Comparison of ENCODE assay signal across 1 cellular context in the genomic region with DNA sequence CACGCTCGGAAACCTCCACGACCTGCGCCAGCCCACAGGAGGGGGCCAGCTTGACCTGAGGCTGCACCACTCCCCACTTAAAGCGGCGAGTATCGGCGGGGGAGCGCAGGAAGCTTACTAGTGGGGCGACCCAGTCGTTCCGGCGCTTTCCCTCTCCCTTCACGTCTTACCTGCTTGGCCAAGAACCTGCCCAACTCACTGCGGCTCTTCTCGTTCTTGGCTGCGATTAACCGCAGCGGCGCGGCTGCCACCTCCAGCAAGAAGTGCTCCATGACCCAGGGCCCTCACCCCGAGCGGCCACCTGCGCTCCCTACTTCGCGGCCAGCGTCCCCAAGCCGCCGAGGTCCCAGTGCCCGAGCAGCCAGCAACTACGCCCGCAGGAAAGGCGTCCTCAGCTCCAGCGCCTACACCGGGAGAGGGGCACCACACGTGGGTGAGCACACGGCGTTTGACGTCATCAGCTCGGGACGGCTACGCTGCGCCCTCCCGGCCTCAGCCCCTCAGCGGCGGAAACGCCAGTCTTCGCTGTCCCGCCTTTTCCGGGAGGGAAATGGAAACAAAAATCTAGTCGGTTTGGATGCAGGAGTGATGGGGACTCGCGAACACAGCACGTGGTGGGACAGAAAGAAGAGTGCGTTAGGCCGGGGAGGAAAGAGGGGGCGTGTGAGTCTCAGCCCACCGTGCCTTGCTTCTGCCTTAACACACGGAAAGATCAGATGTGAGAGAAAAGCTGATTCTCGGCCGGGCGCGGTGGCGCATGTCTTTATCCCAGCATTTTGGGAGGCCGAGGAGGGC.
TF ChIP-seq lines count a peak whose summit lies in the region.

A gene with protein sequence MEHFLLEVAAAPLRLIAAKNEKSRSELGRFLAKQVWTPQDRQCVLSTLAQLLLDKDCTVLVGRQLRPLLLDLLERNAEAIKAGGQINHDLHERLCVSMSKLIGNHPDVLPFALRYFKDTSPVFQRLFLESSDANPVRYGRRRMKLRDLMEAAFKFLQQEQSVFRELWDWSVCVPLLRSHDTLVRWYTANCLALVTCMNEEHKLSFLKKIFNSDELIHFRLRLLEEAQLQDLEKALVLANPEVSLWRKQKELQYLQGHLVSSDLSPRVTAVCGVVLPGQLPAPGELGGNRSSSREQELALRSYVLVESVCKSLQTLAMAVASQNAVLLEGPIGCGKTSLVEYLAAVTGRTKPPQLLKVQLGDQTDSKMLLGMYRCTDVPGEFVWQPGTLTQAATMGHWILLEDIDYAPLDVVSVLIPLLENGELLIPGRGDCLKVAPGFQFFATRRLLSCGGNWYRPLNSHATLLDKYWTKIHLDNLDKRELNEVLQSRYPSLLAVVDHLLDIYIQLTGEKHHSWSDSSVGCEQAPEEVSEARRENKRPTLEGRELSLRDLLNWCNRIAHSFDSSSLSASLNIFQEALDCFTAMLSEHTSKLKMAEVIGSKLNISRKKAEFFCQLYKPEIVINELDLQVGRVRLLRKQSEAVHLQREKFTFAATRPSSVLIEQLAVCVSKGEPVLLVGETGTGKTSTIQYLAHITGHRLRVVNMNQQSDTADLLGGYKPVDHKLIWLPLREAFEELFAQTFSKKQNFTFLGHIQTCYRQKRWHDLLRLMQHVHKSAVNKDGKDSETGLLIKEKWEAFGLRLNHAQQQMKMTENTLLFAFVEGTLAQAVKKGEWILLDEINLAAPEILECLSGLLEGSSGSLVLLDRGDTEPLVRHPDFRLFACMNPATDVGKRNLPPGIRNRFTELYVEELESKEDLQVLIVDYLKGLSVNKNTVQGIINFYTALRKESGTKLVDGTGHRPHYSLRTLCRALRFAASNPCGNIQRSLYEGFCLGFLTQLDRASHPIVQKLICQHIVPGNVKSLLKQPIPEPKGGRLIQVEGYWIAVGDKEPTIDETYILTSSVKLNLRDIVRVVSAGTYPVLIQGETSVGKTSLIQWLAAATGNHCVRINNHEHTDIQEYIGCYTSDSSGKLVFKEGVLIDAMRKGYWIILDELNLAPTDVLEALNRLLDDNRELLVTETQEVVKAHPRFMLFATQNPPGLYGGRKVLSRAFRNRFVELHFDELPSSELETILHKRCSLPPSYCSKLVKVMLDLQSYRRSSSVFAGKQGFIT (N-terminal part only) (minus strand): TSS at position 459 of the 795 bp plus-strand sequence. CDS start 187 bp downstream, at position 272.

TF ChIP-seq in K562, 482 proteins besides CTCF, POLR2A, EP300 and RAD21 (continued from another document and continues in another):
- TF ChIP-seq, protein P1, sequence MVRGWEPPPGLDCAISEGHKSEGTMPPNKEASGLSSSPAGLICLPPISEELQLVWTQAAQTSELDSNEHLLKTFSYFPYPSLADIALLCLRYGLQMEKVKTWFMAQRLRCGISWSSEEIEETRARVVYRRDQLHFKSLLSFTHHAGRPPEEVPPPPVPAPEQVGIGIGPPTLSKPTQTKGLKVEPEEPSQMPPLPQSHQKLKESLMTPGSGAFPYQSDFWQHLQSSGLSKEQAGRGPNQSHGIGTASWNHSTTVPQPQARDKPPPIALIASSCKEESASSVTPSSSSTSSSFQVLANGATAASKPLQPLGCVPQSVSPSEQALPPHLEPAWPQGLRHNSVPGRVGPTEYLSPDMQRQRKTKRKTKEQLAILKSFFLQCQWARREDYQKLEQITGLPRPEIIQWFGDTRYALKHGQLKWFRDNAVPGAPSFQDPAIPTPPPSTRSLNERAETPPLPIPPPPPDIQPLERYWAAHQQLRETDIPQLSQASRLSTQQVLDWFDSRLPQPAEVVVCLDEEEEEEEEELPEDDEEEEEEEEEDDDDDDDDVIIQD (CRISPR knock-in tag; IDR thresholded peaks at IDR 0.05) = no peak
- TF ChIP-seq CXXC5 (CRISPR knock-in tag; IDR thresholded peaks at IDR 0.05) = peak; percentile 92
- peak; percentile 59 for TF ChIP-seq JUND (IDR thresholded peaks at IDR 0.05; ENCODE audit: borderline replicate concordance, low read depth, low read length)
- peak; percentile 52; the same call in 1 of the 3 replicates for TF ChIP-seq JUND (tag; IDR thresholded peaks at IDR 0.05; ENCODE audit: borderline replicate concordance, low read depth, low read length)
- TF ChIP-seq TAF9B (IDR thresholded peaks at IDR 0.05; ENCODE audit: partially characterized antibody) = peak; percentile 74
- TF ChIP-seq MAZ (CRISPR knock-in tag; conservative IDR thresholded peaks at IDR 0.05 in 1 of 2, IDR thresholded peaks at IDR 0.05 in 1 of 2) = peak; percentile 76 to 85
- TF ChIP-seq ZFP1 (CRISPR knock-in tag; IDR thresholded peaks at IDR 0.05) = no peak
- TF ChIP-seq ZNF24 (IDR thresholded peaks at IDR 0.05) = no peak
- TF ChIP-seq E2F3 (CRISPR knock-in tag; IDR thresholded peaks at IDR 0.05) = no peak
- no peak for TF ChIP-seq ERF (CRISPR knock-in tag; IDR thresholded peaks at IDR 0.05)
- no peak for TF ChIP-seq PHF21A (IDR thresholded peaks at IDR 0.05; ENCODE audit: borderline replicate concordance, low read depth)
- TF ChIP-seq TAF7 (tag; IDR thresholded peaks at IDR 0.05) = peak; percentile 85
- TF ChIP-seq, protein P2, sequence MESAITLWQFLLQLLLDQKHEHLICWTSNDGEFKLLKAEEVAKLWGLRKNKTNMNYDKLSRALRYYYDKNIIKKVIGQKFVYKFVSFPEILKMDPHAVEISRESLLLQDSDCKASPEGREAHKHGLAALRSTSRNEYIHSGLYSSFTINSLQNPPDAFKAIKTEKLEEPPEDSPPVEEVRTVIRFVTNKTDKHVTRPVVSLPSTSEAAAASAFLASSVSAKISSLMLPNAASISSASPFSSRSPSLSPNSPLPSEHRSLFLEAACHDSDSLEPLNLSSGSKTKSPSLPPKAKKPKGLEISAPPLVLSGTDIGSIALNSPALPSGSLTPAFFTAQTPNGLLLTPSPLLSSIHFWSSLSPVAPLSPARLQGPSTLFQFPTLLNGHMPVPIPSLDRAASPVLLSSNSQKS (CRISPR knock-in tag; IDR thresholded peaks at IDR 0.05) = no peak
- TF ChIP-seq, protein P3, sequence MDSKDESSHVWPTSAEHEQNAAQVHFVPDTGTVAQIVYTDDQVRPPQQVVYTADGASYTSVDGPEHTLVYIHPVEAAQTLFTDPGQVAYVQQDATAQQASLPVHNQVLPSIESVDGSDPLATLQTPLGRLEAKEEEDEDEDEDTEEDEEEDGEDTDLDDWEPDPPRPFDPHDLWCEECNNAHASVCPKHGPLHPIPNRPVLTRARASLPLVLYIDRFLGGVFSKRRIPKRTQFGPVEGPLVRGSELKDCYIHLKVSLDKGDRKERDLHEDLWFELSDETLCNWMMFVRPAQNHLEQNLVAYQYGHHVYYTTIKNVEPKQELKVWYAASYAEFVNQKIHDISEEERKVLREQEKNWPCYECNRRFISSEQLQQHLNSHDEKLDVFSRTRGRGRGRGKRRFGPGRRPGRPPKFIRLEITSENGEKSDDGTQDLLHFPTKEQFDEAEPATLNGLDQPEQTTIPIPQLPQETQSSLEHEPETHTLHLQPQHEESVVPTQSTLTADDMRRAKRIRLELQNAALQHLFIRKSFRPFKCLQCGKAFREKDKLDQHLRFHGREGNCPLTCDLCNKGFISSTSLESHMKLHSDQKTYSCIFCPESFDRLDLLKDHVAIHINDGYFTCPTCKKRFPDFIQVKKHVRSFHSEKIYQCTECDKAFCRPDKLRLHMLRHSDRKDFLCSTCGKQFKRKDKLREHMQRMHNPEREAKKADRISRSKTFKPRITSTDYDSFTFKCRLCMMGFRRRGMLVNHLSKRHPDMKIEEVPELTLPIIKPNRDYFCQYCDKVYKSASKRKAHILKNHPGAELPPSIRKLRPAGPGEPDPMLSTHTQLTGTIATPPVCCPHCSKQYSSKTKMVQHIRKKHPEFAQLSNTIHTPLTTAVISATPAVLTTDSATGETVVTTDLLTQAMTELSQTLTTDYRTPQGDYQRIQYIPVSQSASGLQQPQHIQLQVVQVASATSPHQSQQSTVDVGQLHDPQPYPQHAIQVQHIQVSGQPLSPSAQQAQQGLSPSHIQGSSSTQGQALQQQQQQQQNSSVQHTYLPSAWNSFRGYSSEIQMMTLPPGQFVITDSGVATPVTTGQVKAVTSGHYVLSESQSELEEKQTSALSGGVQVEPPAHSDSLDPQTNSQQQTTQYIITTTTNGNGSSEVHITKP (IDR thresholded peaks at IDR 0.05; ENCODE audit: partially characterized antibody) = peak; percentile 9
- TF ChIP-seq ZNF830 (CRISPR knock-in tag; IDR thresholded peaks at IDR 0.05) = no peak
- TF ChIP-seq ARNT (IDR thresholded peaks at IDR 0.05) = peak in 1 of 2 experiments; percentile 23; a peak in 1 of 4 replicates
- TF ChIP-seq ZNF274 (IDR thresholded peaks at IDR 0.05; ENCODE audit: borderline replicate concordance, low read depth, low read length) = no peak
- TF ChIP-seq NCOA2 (IDR thresholded peaks at IDR 0.05; ENCODE audit: partially characterized antibody in 2 of 2) = no peak
- TF ChIP-seq TEAD1 (CRISPR knock-in tag; IDR thresholded peaks at IDR 0.05) = 0 out of 4 replicates have a peak, but pooled peaks of 1 of the 2 experiments have one; percentile 52
- TF ChIP-seq ZNF766 (CRISPR knock-in tag; conservative IDR thresholded peaks at IDR 0.05) = no peak
- TF ChIP-seq KDM4B (IDR thresholded peaks at IDR 0.05; ENCODE audit: borderline replicate concordance in 2 of 2, low read depth in 1 of 2) = no peak; a peak in 1 of 4 replicates
- TF ChIP-seq ZNF184 (CRISPR knock-in tag; IDR thresholded peaks at IDR 0.05) = no peak
- TF ChIP-seq, protein P4, sequence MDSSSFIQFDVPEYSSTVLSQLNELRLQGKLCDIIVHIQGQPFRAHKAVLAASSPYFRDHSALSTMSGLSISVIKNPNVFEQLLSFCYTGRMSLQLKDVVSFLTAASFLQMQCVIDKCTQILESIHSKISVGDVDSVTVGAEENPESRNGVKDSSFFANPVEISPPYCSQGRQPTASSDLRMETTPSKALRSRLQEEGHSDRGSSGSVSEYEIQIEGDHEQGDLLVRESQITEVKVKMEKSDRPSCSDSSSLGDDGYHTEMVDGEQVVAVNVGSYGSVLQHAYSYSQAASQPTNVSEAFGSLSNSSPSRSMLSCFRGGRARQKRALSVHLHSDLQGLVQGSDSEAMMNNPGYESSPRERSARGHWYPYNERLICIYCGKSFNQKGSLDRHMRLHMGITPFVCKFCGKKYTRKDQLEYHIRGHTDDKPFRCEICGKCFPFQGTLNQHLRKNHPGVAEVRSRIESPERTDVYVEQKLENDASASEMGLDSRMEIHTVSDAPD (CRISPR knock-in tag; IDR thresholded peaks at IDR 0.05) = no peak
- TF ChIP-seq, protein P5, sequence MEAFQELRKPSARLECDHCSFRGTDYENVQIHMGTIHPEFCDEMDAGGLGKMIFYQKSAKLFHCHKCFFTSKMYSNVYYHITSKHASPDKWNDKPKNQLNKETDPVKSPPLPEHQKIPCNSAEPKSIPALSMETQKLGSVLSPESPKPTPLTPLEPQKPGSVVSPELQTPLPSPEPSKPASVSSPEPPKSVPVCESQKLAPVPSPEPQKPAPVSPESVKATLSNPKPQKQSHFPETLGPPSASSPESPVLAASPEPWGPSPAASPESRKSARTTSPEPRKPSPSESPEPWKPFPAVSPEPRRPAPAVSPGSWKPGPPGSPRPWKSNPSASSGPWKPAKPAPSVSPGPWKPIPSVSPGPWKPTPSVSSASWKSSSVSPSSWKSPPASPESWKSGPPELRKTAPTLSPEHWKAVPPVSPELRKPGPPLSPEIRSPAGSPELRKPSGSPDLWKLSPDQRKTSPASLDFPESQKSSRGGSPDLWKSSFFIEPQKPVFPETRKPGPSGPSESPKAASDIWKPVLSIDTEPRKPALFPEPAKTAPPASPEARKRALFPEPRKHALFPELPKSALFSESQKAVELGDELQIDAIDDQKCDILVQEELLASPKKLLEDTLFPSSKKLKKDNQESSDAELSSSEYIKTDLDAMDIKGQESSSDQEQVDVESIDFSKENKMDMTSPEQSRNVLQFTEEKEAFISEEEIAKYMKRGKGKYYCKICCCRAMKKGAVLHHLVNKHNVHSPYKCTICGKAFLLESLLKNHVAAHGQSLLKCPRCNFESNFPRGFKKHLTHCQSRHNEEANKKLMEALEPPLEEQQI (IDR thresholded peaks at IDR 0.05) = no peak
- TF ChIP-seq MTA3 (IDR thresholded peaks at IDR 0.05; ENCODE audit: borderline replicate concordance) = peak; percentile 63
- TF ChIP-seq RBM22 (IDR thresholded peaks at IDR 0.05; ENCODE audit: low read depth, low read length, poor library complexity, severe bottlenecking) = no peak
- TF ChIP-seq RHOXF2B (CRISPR knock-in tag; conservative IDR thresholded peaks at IDR 0.05) = no peak
- no peak for TF ChIP-seq ZNF253 (CRISPR knock-in tag; conservative IDR thresholded peaks at IDR 0.05)
- TF ChIP-seq, protein P6, sequence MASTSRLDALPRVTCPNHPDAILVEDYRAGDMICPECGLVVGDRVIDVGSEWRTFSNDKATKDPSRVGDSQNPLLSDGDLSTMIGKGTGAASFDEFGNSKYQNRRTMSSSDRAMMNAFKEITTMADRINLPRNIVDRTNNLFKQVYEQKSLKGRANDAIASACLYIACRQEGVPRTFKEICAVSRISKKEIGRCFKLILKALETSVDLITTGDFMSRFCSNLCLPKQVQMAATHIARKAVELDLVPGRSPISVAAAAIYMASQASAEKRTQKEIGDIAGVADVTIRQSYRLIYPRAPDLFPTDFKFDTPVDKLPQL (IDR thresholded peaks at IDR 0.05; ENCODE audit: extremely low read depth, insufficient read length) = no peak
- TF ChIP-seq, protein P7, sequence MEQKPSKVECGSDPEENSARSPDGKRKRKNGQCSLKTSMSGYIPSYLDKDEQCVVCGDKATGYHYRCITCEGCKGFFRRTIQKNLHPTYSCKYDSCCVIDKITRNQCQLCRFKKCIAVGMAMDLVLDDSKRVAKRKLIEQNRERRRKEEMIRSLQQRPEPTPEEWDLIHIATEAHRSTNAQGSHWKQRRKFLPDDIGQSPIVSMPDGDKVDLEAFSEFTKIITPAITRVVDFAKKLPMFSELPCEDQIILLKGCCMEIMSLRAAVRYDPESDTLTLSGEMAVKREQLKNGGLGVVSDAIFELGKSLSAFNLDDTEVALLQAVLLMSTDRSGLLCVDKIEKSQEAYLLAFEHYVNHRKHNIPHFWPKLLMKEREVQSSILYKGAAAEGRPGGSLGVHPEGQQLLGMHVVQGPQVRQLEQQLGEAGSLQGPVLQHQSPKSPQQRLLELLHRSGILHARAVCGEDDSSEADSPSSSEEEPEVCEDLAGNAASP (IDR thresholded peaks at IDR 0.05) = no peak
- TF ChIP-seq EP400 (IDR thresholded peaks at IDR 0.05) = peak; percentile 99
- no peak for TF ChIP-seq ZNF436 (CRISPR knock-in tag; IDR thresholded peaks at IDR 0.05)
- TF ChIP-seq RBM34 (IDR thresholded peaks at IDR 0.05; ENCODE audit: borderline replicate concordance, insufficient read depth, low read length) = no peak
- no peak for TF ChIP-seq ZNF165 (CRISPR knock-in tag; IDR thresholded peaks at IDR 0.05; ENCODE audit: borderline replicate concordance)
- TF ChIP-seq, protein P8, sequence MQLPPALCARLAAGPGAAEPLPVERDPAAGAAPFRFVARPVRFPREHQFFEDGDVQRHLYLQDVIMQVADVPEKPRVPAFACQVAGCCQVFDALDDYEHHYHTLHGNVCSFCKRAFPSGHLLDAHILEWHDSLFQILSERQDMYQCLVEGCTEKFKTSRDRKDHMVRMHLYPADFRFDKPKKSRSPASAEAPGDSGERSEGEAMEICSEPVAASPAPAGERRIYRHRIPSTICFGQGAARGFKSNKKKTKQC (CRISPR knock-in tag; IDR thresholded peaks at IDR 0.05) = peak; percentile 78
